Comparison of ENCODE assay signal across 8 cellular contexts in genomic region chr6:118935331-118935668, GRCh38. TPM values are rescaled to one million over a fixed set of nuclear protein-coding genes. Genes with fewer than 3 reads are reported as not detected.
DNase-seq lines count a peak whose midpoint lies in the region; ATAC-seq, FAIRE-seq and TF ChIP-seq lines count a peak whose summit lies in the region.

No MANE protein-coding gene starts in this region.

- POLR2A ChIA-PET in activated naive CD8-positive, alpha-beta T cell treated with anti-CD3 and anti-CD28 coated beads, Interleukin-2, amount 10 ng/mL, durations not matched to agents 7 days and 5 days (lab: Charles Lee) = interaction anchor here (0.9 to 2.6 kb wide), 5 partner anchors 22 to 380 kb away, joined by 3 to 27 read pairs (median 4); partner anchors contain the start of gene ASF1A

- TF ChIP-seq CTCF in lower lobe of right lung (IDR thresholded peaks at IDR 0.05) = no peak

- no peaks in the 10 kb centered on the region for H3K27me3 Mint-ChIP-seq in activated naive CD8-positive, alpha-beta T cell treated with anti-CD3 and anti-CD28 coated beads, Interleukin-2, amount 10 ng/mL, durations not matched to agents 7 days and 5 days

- peak overlapping the region; percentile 89 for H3K4me3 Mint-ChIP-seq in activated naive CD8-positive, alpha-beta T cell treated with anti-CD3 and anti-CD28 coated beads, Interleukin-2, amount 10 ng/mL, durations not matched to agents 7 days and 5 days

- intact Hi-C loops in lower lobe of right lung (cut with DNase I) = no loop called here

- peak; percentile 33 for ATAC-seq in GM18870 (IDR thresholded peaks at IDR 0.05; ENCODE audit: unreplicated experiment)
- peak; percentile 5 for ATAC-seq in HG02885 (IDR thresholded peaks at IDR 0.05; ENCODE audit: poor library complexity, unreplicated experiment)
- no peak for ATAC-seq in activated naive CD8-positive, alpha-beta T cell treated with anti-CD3 and anti-CD28 coated beads, Interleukin-2, amount 10 ng/mL, durations not matched to agents 7 days and 5 days (ENCODE audit: low read depth)
- ATAC-seq in lower lobe of right lung = no peak

- H3K4me1 ChIP-seq in lower lobe of right lung = peaks cover 10% of the 10 kb centered on the region

- no peak for FAIRE-seq in HTR-8/SVneo (lab: Jason Lieb, UNC)

- no peaks in the 10 kb centered on the region for H3K27me3 ChIP-seq in lower lobe of right lung (ENCODE audit: low read depth)

- peaks cover 2% of the 10 kb centered on the region for H3K9me3 Mint-ChIP-seq in activated naive CD8-positive, alpha-beta T cell treated with anti-CD3 and anti-CD28 coated beads, Interleukin-2, amount 10 ng/mL, durations not matched to agents 7 days and 5 days

- H3K27ac Mint-ChIP-seq in activated naive CD8-positive, alpha-beta T cell treated with anti-CD3 and anti-CD28 coated beads, Interleukin-2, amount 10 ng/mL, durations not matched to agents 7 days and 5 days = peak overlapping the region; percentile 89

- peak overlapping the region; percentile 95 for H3K27ac ChIP-seq in lower lobe of right lung

- peaks cover 30% of the 10 kb centered on the region for H3K36me3 Mint-ChIP-seq in activated naive CD8-positive, alpha-beta T cell treated with anti-CD3 and anti-CD28 coated beads, Interleukin-2, amount 10 ng/mL, durations not matched to agents 7 days and 5 days

- H3K4me3 ChIP-seq in lower lobe of right lung = peak overlapping the region; percentile 83

- H3K4me1 Mint-ChIP-seq in activated naive CD8-positive, alpha-beta T cell treated with anti-CD3 and anti-CD28 coated beads, Interleukin-2, amount 10 ng/mL, durations not matched to agents 7 days and 5 days = peaks cover 24% of the 10 kb centered on the region

- H3K9me3 ChIP-seq in lower lobe of right lung = no peaks in the 10 kb centered on the region

- H3K36me3 ChIP-seq in lower lobe of right lung = peaks cover 13% of the 10 kb centered on the region

- DNase-seq in activated naive CD8-positive, alpha-beta T cell treated with anti-CD3 and anti-CD28 coated beads, Interleukin-2, amount 10 ng/mL, durations not matched to agents 7 days and 5 days = no peak
- DNase-seq in lower lobe of right lung (no peak), SK-N-DZ (ENCODE audit: low spot score) (no peak), OCI-M1 (lab: John Stamatoyannopoulos, UW) (no peak), DMS79 (lab: John Stamatoyannopoulos, UW) (no peak), HTR-8/SVneo (ENCODE audit: insufficient read length, low spot score) (no peak)

RNA-seq across cellular contexts. Expression of gene MCM9, which starts 0.3 kb away (rescaled TPM):
- 10 to 100 TPM; 22.8 to 25.1 TPM for total RNA-seq in activated naive CD8-positive, alpha-beta T cell treated with anti-CD3 and anti-CD28 coated beads, Interleukin-2, amount 10 ng/mL, durations not matched to agents 7 days and 5 days
- 23.6 TPM for total RNA-seq in lower lobe of right lung
- polyA plus RNA-seq in SK-N-DZ (2014; cell fraction: cytosol; rRNA removed) = 9.8 and 13.4 TPM in 2 replicates
- 38.9 and 41.2 TPM in 2 replicates for polyA plus RNA-seq in SK-N-DZ (2014; cell fraction: nucleus; rRNA removed)

RNA-seq across cellular contexts. Expression of gene ASF1A, which starts 41.3 kb away (rescaled TPM):
- 10 to 100 TPM; 64.6 to 66.8 TPM for total RNA-seq in activated naive CD8-positive, alpha-beta T cell treated with anti-CD3 and anti-CD28 coated beads, Interleukin-2, amount 10 ng/mL, durations not matched to agents 7 days and 5 days
- 25.9 TPM for total RNA-seq in lower lobe of right lung
- polyA plus RNA-seq in SK-N-DZ (2014; cell fraction: cytosol; rRNA removed) = 38.1 and 39.2 TPM in 2 replicates
- 24.1 and 25.6 TPM in 2 replicates for polyA plus RNA-seq in SK-N-DZ (2014; cell fraction: nucleus; rRNA removed)

Comparison
In these comparisons a context has a peak if more than half of its experiments do, and no peak if none do; other contexts are left out.
1. ATAC-seq: peak in GM18870 (single experiment) and HG02885 (single experiment); none in activated naive CD8-positive, alpha-beta T cell treated with anti-CD3 and anti-CD28 coated beads, Interleukin-2, amount 10 ng/mL, durations not matched to agents 7 days and 5 days (single experiment) and lower lobe of right lung (0 of 2).